13 cellular contexts compared by ENCODE assay signal in genomic region chr3:194773216-194773615, GRCh38.
A peak's percentile ranks its signal among the peaks of the same experiment; 100 is the strongest.
DNase-seq lines count a peak whose midpoint lies in the region; ATAC-seq and TF ChIP-seq lines count a peak whose summit lies in the region.
"Had no signal": no experiment of that assay in that cellular context is flagged by ENCODE, and none has a peak within 500 bp of the region (broad histone marks: within the 10 kb centered on the region; RNA-seq: fewer than 3 reads in every experiment).

No MANE protein-coding gene starts in this region.

- H3K9me3 Mint-ChIP-seq in neural progenitor cell (peaks cover 2% of the 10 kb centered on the region), progenitor cell of endocrine pancreas (ENCODE audit: low read depth) (no peaks in the 10 kb centered on the region)

- H3K4me1 Mint-ChIP-seq in neural progenitor cell (peaks cover 22% of the 10 kb centered on the region), progenitor cell of endocrine pancreas (ENCODE audit: low read depth) (peaks cover 7% of the 10 kb centered on the region)

- peaks cover 24% of the 10 kb centered on the region for H3K4me1 ChIP-seq in neural progenitor cell

- no peak for ATAC-seq in HG03469 (IDR thresholded peaks at IDR 0.05; ENCODE audit: unreplicated experiment)
- no peak for ATAC-seq in activated CD4-positive, CD25-positive, alpha-beta regulatory T cell treated with anti-CD3 and anti-CD28 coated beads, Interleukin-2, amount 50 U/mL, for 24 hours

- DNase-seq in AG20443 (ENCODE audit: low spot score) (peak; percentile 66), RWPE1 (ENCODE audit: low spot score) (no peak), fibroblast of mammary gland (ENCODE audit: low read depth) (peak; percentile 69), neural progenitor cell (ENCODE audit: low spot score) (no peak), progenitor cell of endocrine pancreas (ENCODE audit: low spot score, unreplicated experiment) (no peak), DMS 273 (lab: John Stamatoyannopoulos, UW; ENCODE audit: unreplicated experiment) (no peak)
- DNase-seq: activated CD4-positive, alpha-beta T cell treated with anti-CD3 and anti-CD28 coated beads, Interleukin-2, amount 50 U/mL, for 4 hours; NCI-H2227 treated with DMSO at 0.1 percent for 48 hours; upper lobe of left lung had no signal

- H4K20me1 ChIP-seq in neural progenitor cell (ENCODE audit: low read depth), result no peaks in the 10 kb centered on the region

- H3K79me2 ChIP-seq in neural progenitor cell (ENCODE audit: low read depth), result no peaks in the 10 kb centered on the region

- H3K27ac ChIP-seq in RWPE1 (peak overlapping the region; percentile 69), neural progenitor cell (no peak overlapping the region)
- H3K27ac ChIP-seq: HL-60 had no signal

- TF ChIP-seq CTCF in RWPE1 (conservative IDR thresholded peaks at IDR 0.05; ENCODE audit: low read depth) (no peak), fibroblast of mammary gland (conservative IDR thresholded peaks at IDR 0.05; ENCODE audit: control insufficient read depth, insufficient read depth, low read depth, low read length) (no peak), neural progenitor cell (IDR thresholded peaks at IDR 0.05) (no peak), progenitor cell of endocrine pancreas (IDR thresholded peaks at IDR 0.05; ENCODE audit: unreplicated experiment) (no peak)

- POLR2A ChIA-PET in RWPE1 (lab: Yijun Ruan, JAX; ENCODE audit: low non-redundant PET), result no interaction called here

- H3K4me3 ChIP-seq in fibroblast of mammary gland (ENCODE audit: control insufficient read depth, low read depth, low read length) (no peak overlapping the region), neural progenitor cell (no peak overlapping the region)
- H3K4me3 ChIP-seq: lung, upper lobe of left lung had no signal

- H3K27ac Mint-ChIP-seq in neural progenitor cell (peak overlapping the region; percentile 16), progenitor cell of endocrine pancreas (no peak overlapping the region)

- no peaks in the 10 kb centered on the region for H3F3A ChIP-seq in neural progenitor cell (ENCODE audit: low read depth)

- CTCF ChIA-PET in RWPE1 (lab: Yijun Ruan, JAX), result no interaction called here

- peaks cover 10% of the 10 kb centered on the region for H3K27me3 ChIP-seq in neural progenitor cell
- H3K27me3 ChIP-seq: upper lobe of left lung had no signal

- H3K9me3 ChIP-seq in neural progenitor cell (ENCODE audit: low read depth), result no peaks in the 10 kb centered on the region
- H3K9me3 ChIP-seq: upper lobe of left lung had no signal

- no peak overlapping the region for H3K4me2 ChIP-seq in neural progenitor cell

- no peak overlapping the region for H2AFZ ChIP-seq in neural progenitor cell (replicated peaks)

- no peak overlapping the region for H3K4me3 Mint-ChIP-seq in neural progenitor cell
- no peak overlapping the region for H3K4me3 Mint-ChIP-seq in progenitor cell of endocrine pancreas (ENCODE audit: low read depth)

- H3K9ac ChIP-seq in neural progenitor cell, result no peak overlapping the region

- H3K36me3 Mint-ChIP-seq in neural progenitor cell (no peaks in the 10 kb centered on the region), progenitor cell of endocrine pancreas (ENCODE audit: insufficient read depth) (no peaks in the 10 kb centered on the region)

- H3K27me3 Mint-ChIP-seq in neural progenitor cell (ENCODE audit: insufficient read depth, low read depth) (peaks cover 23% of the 10 kb centered on the region), progenitor cell of endocrine pancreas (peaks cover 56% of the 10 kb centered on the region)

- no peaks in the 10 kb centered on the region for H3K36me3 ChIP-seq in neural progenitor cell
- H3K36me3 ChIP-seq: upper lobe of left lung had no signal

Comparison
In these comparisons a context has a peak if more than half of its experiments do, and no peak if none do; other contexts are left out.
1. DNase-seq: peak in AG20443 (single experiment) and fibroblast of mammary gland (single experiment); none in RWPE1 (single experiment), neural progenitor cell (single experiment), progenitor cell of endocrine pancreas (single experiment) and DMS 273 (single experiment).